15 cellular contexts compared by ENCODE assay signal in genomic region chr2:441258-442023, GRCh38.
DNase-seq lines count a peak whose midpoint lies in the region; ATAC-seq lines count a peak whose summit lies in the region.
"Had no signal": no experiment of that assay in that cellular context is flagged by ENCODE, and none has a peak within 500 bp of the region (broad histone marks: within the 10 kb centered on the region; RNA-seq: fewer than 3 reads in every experiment).

No MANE protein-coding gene starts in this region.

- peak overlapping the region in 4 of 6 donors; percentile 14 to 74 (median 62) for H3K27ac Mint-ChIP-seq in immature natural killer cell
- H3K27ac Mint-ChIP-seq in naive thymus-derived CD4-positive, alpha-beta T cell: peak overlapping the region in 1 of 9 donors; percentile 46

- H3K4me1 ChIP-seq in naive thymus-derived CD4-positive, alpha-beta T cell (ENCODE audit: control insufficient read depth in 2 of 2, insufficient read depth in 2 of 2, low read length in 2 of 2): peaks cover 18% of the 10 kb centered on the region in 2 donors
- H3K4me1 ChIP-seq: ascending aorta had no signal

- H3K4me3 ChIP-seq in naive thymus-derived CD4-positive, alpha-beta T cell (ENCODE audit: low read length): no peak overlapping the region
- H3K4me3 ChIP-seq: ascending aorta had no signal

- H3K27me3 ChIP-seq in naive thymus-derived CD4-positive, alpha-beta T cell (ENCODE audit: control insufficient read depth in 2 of 2, insufficient read depth in 2 of 2, low read length in 2 of 2): no peaks in the 10 kb centered on the region
- H3K27me3 ChIP-seq: ascending aorta had no signal

- peaks cover 62 to 73% of the 10 kb centered on the region in 2 donors for H3K4me1 Mint-ChIP-seq in immature natural killer cell
- H3K4me1 Mint-ChIP-seq in naive thymus-derived CD4-positive, alpha-beta T cell: peaks cover 15 to 35% (median 27%) of the 10 kb centered on the region in 7 donors

- intact Hi-C loops in naive thymus-derived CD4-positive, alpha-beta T cell (cut with micrococcal nuclease): no loop called here

- ATAC-seq in GM19372 (IDR thresholded peaks at IDR 0.05; ENCODE audit: low read depth, unreplicated experiment) (peak; percentile 38), HG03108 (IDR thresholded peaks at IDR 0.05; ENCODE audit: unreplicated experiment) (peak; percentile 49)
- ATAC-seq in naive thymus-derived CD4-positive, alpha-beta T cell: no peak
- ATAC-seq: activated T-cell treated with anti-CD3 and anti-CD28 coated beads, Interleukin-2, amount 50 U/mL, for 4 hours; HCT116; Right ventricle myocardium inferior had no signal

- peak overlapping the region in 4 of 5 donors; percentile 13 to 83 (median 42) for H3K4me3 Mint-ChIP-seq in immature natural killer cell
- H3K4me3 Mint-ChIP-seq in naive thymus-derived CD4-positive, alpha-beta T cell: no peak overlapping the region
- H3K4me3 Mint-ChIP-seq: activated T-cell treated with anti-CD3 and anti-CD28 coated beads, Interleukin-2, amount 50 U/mL, for 4 hours had no signal

- POLR2A ChIA-PET in naive thymus-derived CD4-positive, alpha-beta T cell (lab: Charles Lee): no interaction called here

- no peaks in the 10 kb centered on the region for H3K9me3 Mint-ChIP-seq in immature natural killer cell
- no peaks in the 10 kb centered on the region for H3K9me3 Mint-ChIP-seq in naive thymus-derived CD4-positive, alpha-beta T cell
- H3K9me3 Mint-ChIP-seq: activated T-cell treated with anti-CD3 and anti-CD28 coated beads, Interleukin-2, amount 50 U/mL, for 4 hours had no signal

- DNase-seq in immature natural killer cell (peak in 1 of 3 donors; percentile 39), DMS114 treated with DMSO at 0.1 percent for 48 hours (lab: John Stamatoyannopoulos, UW; ENCODE audit: unreplicated experiment) (no peak), NCI-H1694 treated with DMSO at 0.1 percent for 48 hours (lab: John Stamatoyannopoulos, UW) (no peak), NCI-H1417 (lab: John Stamatoyannopoulos, UW) (no peak)
- no peak for DNase-seq in naive thymus-derived CD4-positive, alpha-beta T cell
- DNase-seq: activated T-cell treated with anti-CD3 and anti-CD28 coated beads, Interleukin-2, amount 50 U/mL, for 4 hours; effector CD4-positive, alpha-beta T cell; glutamatergic neuron; NCI-H345; stimulated activated CD4-positive, alpha-beta T cell treated with anti-CD3 and anti-CD28 coated beads, Interleukin-4, amount 100 ng/mL, for 24 hours had no signal

- no peaks in the 10 kb centered on the region for H3K36me3 ChIP-seq in naive thymus-derived CD4-positive, alpha-beta T cell (ENCODE audit: control insufficient read depth in 2 of 3, insufficient read depth in 3 of 3, low read length in 3 of 3)
- H3K36me3 ChIP-seq: ascending aorta had no signal

- CTCF ChIA-PET in naive thymus-derived CD4-positive, alpha-beta T cell (lab: Charles Lee): no interaction called here

- no peaks in the 10 kb centered on the region for H3K9me3 ChIP-seq in naive thymus-derived CD4-positive, alpha-beta T cell (ENCODE audit: control insufficient read depth in 2 of 3, low read length in 3 of 3)
- H3K9me3 ChIP-seq: ascending aorta had no signal

- no peak overlapping the region for H3K27ac ChIP-seq in naive thymus-derived CD4-positive, alpha-beta T cell (ENCODE audit: low read depth, low read length)
- H3K27ac ChIP-seq: ascending aorta had no signal

- H3K36me3 Mint-ChIP-seq in immature natural killer cell: no peaks in the 10 kb centered on the region
- no peaks in the 10 kb centered on the region for H3K36me3 Mint-ChIP-seq in naive thymus-derived CD4-positive, alpha-beta T cell

- peaks cover 6 to 14% (median 13%) of the 10 kb centered on the region in 3 donors for H3K27me3 Mint-ChIP-seq in immature natural killer cell (ENCODE audit: low read depth in 3 of 3)
- H3K27me3 Mint-ChIP-seq in naive thymus-derived CD4-positive, alpha-beta T cell: peaks cover 0 to under 1% (median 0%) of the 10 kb centered on the region in 5 donors

Comparison
In these comparisons a context has a peak if more than half of its experiments do, and no peak if none do; other contexts are left out.
1. H3K4me3 Mint-ChIP-seq: peak in immature natural killer cell (4 of 5); none in naive thymus-derived CD4-positive, alpha-beta T cell (0 of 10).